8 cellular contexts compared by ENCODE assay signal in the genomic region with DNA sequence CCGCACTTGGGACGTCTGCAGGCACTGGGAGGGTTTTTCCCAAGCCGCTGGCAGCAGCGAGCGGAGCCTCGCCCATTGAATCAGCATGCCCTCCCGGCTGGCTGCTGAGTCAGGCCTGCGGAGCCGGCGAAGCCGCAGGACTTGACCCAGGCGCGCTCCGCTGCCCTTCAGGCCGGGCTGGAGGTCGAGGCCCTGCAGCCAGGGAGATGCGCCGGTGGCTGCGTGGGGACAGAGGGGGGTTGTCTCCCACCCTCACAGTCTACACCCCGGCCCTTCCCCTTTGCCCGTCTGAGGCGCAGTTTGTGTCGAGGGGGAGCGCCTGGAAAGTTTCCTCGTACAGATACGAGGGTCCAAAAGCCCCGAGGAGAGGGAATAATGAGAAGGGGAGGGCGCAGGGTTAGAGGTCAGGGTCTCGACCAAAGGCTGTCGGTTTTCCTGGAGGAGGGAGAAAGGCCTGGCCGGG. TPM values are rescaled to one million over a fixed set of nuclear protein-coding genes. Genes with fewer than 3 reads are reported as not detected.
DNase-seq lines count a peak whose midpoint lies in the region; ATAC-seq and TF ChIP-seq lines count a peak whose summit lies in the region.

No MANE protein-coding gene starts in this region.

- TF ChIP-seq CTCF in BJ (IDR thresholded peaks at IDR 0.05; ENCODE audit: insufficient read depth, low read depth, low read length) = no peak
- TF ChIP-seq CTCF in right lobe of liver (IDR thresholded peaks at IDR 0.05) = no peak

- TF ChIP-seq POLR2A in right lobe of liver (IDR thresholded peaks at IDR 0.05) = peak; percentile 64

- intact Hi-C loops in right lobe of liver (cut with DNase I) = loop anchor here in 1 of 2 donors (10.0 kb wide), 1 partner anchor 53 kb away; no protein-coding TSS in a partner anchor

- CTCF ChIA-PET in BJ (lab: Yijun Ruan, JAX) = interaction anchor here (0.9 kb wide), 1 partner anchor 32 kb away, joined by 3 read pairs; no protein-coding TSS in a partner anchor

- H3K4me1 ChIP-seq in duodenal mucosa (ENCODE audit: control insufficient read depth in 1 of 2, insufficient read depth in 2 of 2, low read length in 2 of 2) = peaks cover 37% of the 10 kb centered on the region in 2 donors
- peaks cover 0 to 18% (median 7%) of the 10 kb centered on the region in 4 donors for H3K4me1 ChIP-seq in right lobe of liver

- peak; percentile 33 for ATAC-seq in GM21825 (IDR thresholded peaks at IDR 0.05; ENCODE audit: unreplicated experiment)
- ATAC-seq in SK-N-SH treated with all-trans-retinoic acid at 6 μM for 48 hours = peak; percentile 63
- ATAC-seq in right lobe of liver = peak; percentile 76 to 86 (median 81)
- ATAC-seq in GM21423 (IDR thresholded peaks at IDR 0.05; ENCODE audit: unreplicated experiment) = no peak
- no peak for ATAC-seq in GM21619 (IDR thresholded peaks at IDR 0.05; ENCODE audit: unreplicated experiment)

- peaks cover 50% of the 10 kb centered on the region for H3K4me1 Mint-ChIP-seq in stimulated activated naive CD8-positive, alpha-beta T cell treated with anti-CD3 and anti-CD28 coated beads, Interleukin-15, Interleukin-2, amounts not matched to agents 100 ng/mL and 50 ng/mL, for 24 hours (ENCODE audit: low read depth)

- H3K36me3 Mint-ChIP-seq in stimulated activated naive CD8-positive, alpha-beta T cell treated with anti-CD3 and anti-CD28 coated beads, Interleukin-15, Interleukin-2, amounts not matched to agents 100 ng/mL and 50 ng/mL, for 24 hours (ENCODE audit: low read depth) = peaks cover 8% of the 10 kb centered on the region

- DNase-seq in BJ (ENCODE audit: low read depth) (no peak), right lobe of liver (peak; percentile 79 to 89 (median 87))

- peak overlapping the region; percentile 89 for H3K4me3 ChIP-seq in BJ (ENCODE audit: low read depth, low read length)
- H3K4me3 ChIP-seq in duodenal mucosa (ENCODE audit: low read depth in 1 of 2, low read length in 2 of 2) = peak overlapping the region; percentile 71 to 83
- H3K4me3 ChIP-seq in right lobe of liver = peak overlapping the region; percentile 95 to 100 (median 96)

- H3K27me3 ChIP-seq in BJ (ENCODE audit: control insufficient read depth, insufficient read depth, low read length) (no peaks in the 10 kb centered on the region), duodenal mucosa (ENCODE audit: control insufficient read depth in 1 of 2, insufficient read depth in 2 of 2, low read length in 2 of 2) (no peaks in the 10 kb centered on the region), right lobe of liver (no peaks in the 10 kb centered on the region)

- H3K9me3 Mint-ChIP-seq in stimulated activated naive CD8-positive, alpha-beta T cell treated with anti-CD3 and anti-CD28 coated beads, Interleukin-15, Interleukin-2, amounts not matched to agents 100 ng/mL and 50 ng/mL, for 24 hours = no peaks in the 10 kb centered on the region

- H3K36me3 ChIP-seq in BJ (ENCODE audit: control insufficient read depth, insufficient read depth, low read length) = no peaks in the 10 kb centered on the region
- peaks cover 0 to 2% of the 10 kb centered on the region in 2 donors for H3K36me3 ChIP-seq in duodenal mucosa (ENCODE audit: control insufficient read depth in 1 of 2, insufficient read depth in 2 of 2, low read length in 2 of 2)
- no peaks in the 10 kb centered on the region for H3K36me3 ChIP-seq in right lobe of liver

- peak overlapping the region; percentile 92 for H3K9ac ChIP-seq in duodenal mucosa (ENCODE audit: low read depth in 1 of 2, low read length in 2 of 2)

- peak overlapping the region; percentile 84 for H3K4me3 Mint-ChIP-seq in stimulated activated naive CD8-positive, alpha-beta T cell treated with anti-CD3 and anti-CD28 coated beads, Interleukin-15, Interleukin-2, amounts not matched to agents 100 ng/mL and 50 ng/mL, for 24 hours

- POLR2A ChIA-PET in BJ (lab: Charles Lee) = no interaction called here

- H3K27ac ChIP-seq in duodenal mucosa (ENCODE audit: low read depth, low read length) = peak overlapping the region; percentile 96
- peak overlapping the region; percentile 86 to 95 (median 94) for H3K27ac ChIP-seq in right lobe of liver

- H3K27me3 Mint-ChIP-seq in stimulated activated naive CD8-positive, alpha-beta T cell treated with anti-CD3 and anti-CD28 coated beads, Interleukin-15, Interleukin-2, amounts not matched to agents 100 ng/mL and 50 ng/mL, for 24 hours = no peaks in the 10 kb centered on the region

- H3K27ac Mint-ChIP-seq in stimulated activated naive CD8-positive, alpha-beta T cell treated with anti-CD3 and anti-CD28 coated beads, Interleukin-15, Interleukin-2, amounts not matched to agents 100 ng/mL and 50 ng/mL, for 24 hours = peak overlapping the region; percentile 52

- 0% methylated on average over 13 of the region's 31 CpGs for WGBS in right lobe of liver (ENCODE audit: insufficient coverage, low coverage, low lambda C conversion rate, missing lambda C conversion rate)

- no peaks in the 10 kb centered on the region for H3K9me3 ChIP-seq in duodenal mucosa (ENCODE audit: control insufficient read depth in 1 of 2, low read length in 2 of 2)
- H3K9me3 ChIP-seq in right lobe of liver = no peaks in the 10 kb centered on the region

TF ChIP-seq in SK-N-SH treated with all-trans-retinoic acid at 6 μM for 48 hours, 23 proteins besides CTCF, POLR2A, EP300 and RAD21:
- TF ChIP-seq, protein P1, sequence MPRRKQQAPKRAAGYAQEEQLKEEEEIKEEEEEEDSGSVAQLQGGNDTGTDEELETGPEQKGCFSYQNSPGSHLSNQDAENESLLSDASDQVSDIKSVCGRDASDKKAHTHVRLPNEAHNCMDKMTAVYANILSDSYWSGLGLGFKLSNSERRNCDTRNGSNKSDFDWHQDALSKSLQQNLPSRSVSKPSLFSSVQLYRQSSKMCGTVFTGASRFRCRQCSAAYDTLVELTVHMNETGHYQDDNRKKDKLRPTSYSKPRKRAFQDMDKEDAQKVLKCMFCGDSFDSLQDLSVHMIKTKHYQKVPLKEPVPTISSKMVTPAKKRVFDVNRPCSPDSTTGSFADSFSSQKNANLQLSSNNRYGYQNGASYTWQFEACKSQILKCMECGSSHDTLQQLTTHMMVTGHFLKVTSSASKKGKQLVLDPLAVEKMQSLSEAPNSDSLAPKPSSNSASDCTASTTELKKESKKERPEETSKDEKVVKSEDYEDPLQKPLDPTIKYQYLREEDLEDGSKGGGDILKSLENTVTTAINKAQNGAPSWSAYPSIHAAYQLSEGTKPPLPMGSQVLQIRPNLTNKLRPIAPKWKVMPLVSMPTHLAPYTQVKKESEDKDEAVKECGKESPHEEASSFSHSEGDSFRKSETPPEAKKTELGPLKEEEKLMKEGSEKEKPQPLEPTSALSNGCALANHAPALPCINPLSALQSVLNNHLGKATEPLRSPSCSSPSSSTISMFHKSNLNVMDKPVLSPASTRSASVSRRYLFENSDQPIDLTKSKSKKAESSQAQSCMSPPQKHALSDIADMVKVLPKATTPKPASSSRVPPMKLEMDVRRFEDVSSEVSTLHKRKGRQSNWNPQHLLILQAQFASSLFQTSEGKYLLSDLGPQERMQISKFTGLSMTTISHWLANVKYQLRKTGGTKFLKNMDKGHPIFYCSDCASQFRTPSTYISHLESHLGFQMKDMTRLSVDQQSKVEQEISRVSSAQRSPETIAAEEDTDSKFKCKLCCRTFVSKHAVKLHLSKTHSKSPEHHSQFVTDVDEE (CRISPR knock-in tag; IDR thresholded peaks at IDR 0.05) = no peak
- peak; percentile 58 for TF ChIP-seq ZFP3 (CRISPR knock-in tag; IDR thresholded peaks at IDR 0.05)
- TF ChIP-seq, protein P2, sequence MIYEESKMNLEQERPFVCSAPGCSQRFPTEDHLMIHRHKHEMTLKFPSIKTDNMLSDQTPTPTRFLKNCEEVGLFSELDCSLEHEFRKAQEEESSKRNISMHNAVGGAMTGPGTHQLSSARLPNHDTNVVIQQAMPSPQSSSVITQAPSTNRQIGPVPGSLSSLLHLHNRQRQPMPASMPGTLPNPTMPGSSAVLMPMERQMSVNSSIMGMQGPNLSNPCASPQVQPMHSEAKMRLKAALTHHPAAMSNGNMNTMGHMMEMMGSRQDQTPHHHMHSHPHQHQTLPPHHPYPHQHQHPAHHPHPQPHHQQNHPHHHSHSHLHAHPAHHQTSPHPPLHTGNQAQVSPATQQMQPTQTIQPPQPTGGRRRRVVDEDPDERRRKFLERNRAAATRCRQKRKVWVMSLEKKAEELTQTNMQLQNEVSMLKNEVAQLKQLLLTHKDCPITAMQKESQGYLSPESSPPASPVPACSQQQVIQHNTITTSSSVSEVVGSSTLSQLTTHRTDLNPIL (CRISPR knock-in tag; IDR thresholded peaks at IDR 0.05; ENCODE audit: low read depth) = 0 out of 2 replicates have a peak, but pooled peaks have one; percentile 12

RNA-seq across cellular contexts. Expression of a gene that starts 0.8 kb away (rescaled TPM):
- 112 and 123 TPM in 2 replicates for polyA plus RNA-seq in BJ (2011; rRNA removed)
- 64.2 and 68.3 TPM in 2 replicates for polyA minus RNA-seq in BJ (2011; rRNA and poly(A)+ RNA removed)
- total RNA-seq in right lobe of liver = 10 to 100 TPM; 45.8 to 78.9 (median 58.0) TPM

Comparison
In these comparisons a context has a peak if more than half of its experiments do, and no peak if none do; other contexts are left out.
1. ATAC-seq: peak in GM21825 (single experiment), SK-N-SH treated with all-trans-retinoic acid at 6 μM for 48 hours (single experiment) and right lobe of liver (4 of 4); none in GM21423 (single experiment) and GM21619 (single experiment).
2. Peak in every context shown above with its lines, with median percentiles within 50 percentile points of each other: H3K4me3 ChIP-seq.